ENCODE assay signal across 1 cellular context in the genomic region with DNA sequence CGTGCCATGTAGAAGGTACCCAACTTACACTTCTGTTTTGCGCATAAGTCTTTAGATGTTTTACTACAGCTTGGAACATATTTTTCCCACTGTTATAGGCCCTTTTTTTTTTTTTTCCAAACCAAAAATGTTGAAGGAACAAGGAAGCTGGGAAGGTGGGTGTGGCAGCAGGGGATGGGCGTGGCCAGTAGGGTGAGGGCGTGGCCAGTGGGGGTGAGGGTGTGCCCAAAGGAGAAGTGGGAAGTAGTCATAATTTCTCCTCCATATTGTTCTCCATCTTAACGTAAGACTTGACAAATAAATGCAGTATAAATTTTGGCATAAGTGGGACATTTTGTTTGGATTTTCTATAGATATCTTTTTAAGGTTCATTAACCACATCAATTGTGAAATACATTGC.
TF ChIP-seq lines count a peak whose summit lies in the region.

No MANE protein-coding gene starts in this region.

TF ChIP-seq in K562, 482 proteins besides CTCF, POLR2A, EP300 and RAD21:
- no peak for TF ChIP-seq USF1 (CRISPR knock-in tag; IDR thresholded peaks at IDR 0.05)
- TF ChIP-seq, protein P1, sequence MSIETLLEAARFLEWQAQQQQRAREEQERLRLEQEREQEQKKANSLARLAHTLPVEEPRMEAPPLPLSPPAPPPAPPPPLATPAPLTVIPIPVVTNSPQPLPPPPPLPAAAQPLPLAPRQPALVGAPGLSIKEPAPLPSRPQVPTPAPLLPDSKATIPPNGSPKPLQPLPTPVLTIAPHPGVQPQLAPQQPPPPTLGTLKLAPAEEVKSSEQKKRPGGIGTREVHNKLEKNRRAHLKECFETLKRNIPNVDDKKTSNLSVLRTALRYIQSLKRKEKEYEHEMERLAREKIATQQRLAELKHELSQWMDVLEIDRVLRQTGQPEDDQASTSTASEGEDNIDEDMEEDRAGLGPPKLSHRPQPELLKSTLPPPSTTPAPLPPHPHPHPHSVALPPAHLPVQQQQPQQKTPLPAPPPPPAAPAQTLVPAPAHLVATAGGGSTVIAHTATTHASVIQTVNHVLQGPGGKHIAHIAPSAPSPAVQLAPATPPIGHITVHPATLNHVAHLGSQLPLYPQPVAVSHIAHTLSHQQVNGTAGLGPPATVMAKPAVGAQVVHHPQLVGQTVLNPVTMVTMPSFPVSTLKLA (conservative IDR thresholded peaks at IDR 0.05): 0 out of 4 replicates have a peak, but pooled peaks of 1 of the 2 experiments have one; percentile 15
- TF ChIP-seq SPI1 (IDR thresholded peaks at IDR 0.05; ENCODE audit: borderline replicate concordance, low read depth, low read length): peak; percentile 68
- no peak for TF ChIP-seq TSC22D4 (tag; IDR thresholded peaks at IDR 0.05)
- TF ChIP-seq, protein P2, sequence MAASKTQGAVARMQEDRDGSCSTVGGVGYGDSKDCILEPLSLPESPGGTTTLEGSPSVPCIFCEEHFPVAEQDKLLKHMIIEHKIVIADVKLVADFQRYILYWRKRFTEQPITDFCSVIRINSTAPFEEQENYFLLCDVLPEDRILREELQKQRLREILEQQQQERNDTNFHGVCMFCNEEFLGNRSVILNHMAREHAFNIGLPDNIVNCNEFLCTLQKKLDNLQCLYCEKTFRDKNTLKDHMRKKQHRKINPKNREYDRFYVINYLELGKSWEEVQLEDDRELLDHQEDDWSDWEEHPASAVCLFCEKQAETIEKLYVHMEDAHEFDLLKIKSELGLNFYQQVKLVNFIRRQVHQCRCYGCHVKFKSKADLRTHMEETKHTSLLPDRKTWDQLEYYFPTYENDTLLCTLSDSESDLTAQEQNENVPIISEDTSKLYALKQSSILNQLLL (CRISPR knock-in tag; IDR thresholded peaks at IDR 0.05; ENCODE audit: borderline replicate concordance): no peak
- TF ChIP-seq ZNF143 (CRISPR knock-in tag; IDR thresholded peaks at IDR 0.05): no peak
- TF ChIP-seq MCM3 (IDR thresholded peaks at IDR 0.05): no peak
- no peak for TF ChIP-seq HNRNPH1 (optimal IDR thresholded peaks at IDR 0.05; ENCODE audit: low read depth, low read length)
